Comparison of ENCODE assay signal across 33 cellular contexts in the genomic region with DNA sequence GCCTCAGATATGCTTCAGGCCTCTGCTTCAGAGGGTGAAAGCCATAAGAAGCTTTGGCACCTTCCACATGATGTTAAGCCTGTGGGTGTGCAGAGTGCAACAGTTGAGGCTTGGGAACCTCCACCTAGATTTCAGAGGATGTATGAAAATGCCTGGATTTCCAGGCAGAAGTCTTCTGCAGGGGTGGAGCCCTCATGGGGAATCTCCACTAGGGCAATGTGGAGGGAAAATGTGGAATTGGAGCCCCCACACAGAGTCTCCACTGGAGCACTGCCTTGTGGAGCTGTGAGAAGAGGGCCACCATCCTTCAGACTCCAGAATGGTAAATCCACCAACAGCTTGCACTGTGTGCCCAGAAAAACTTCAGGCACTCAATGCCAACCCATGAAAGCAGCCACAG. TPM values are rescaled to one million over a fixed set of nuclear protein-coding genes. Genes with fewer than 3 reads are reported as not detected.
"Had no signal": no experiment of that assay in that cellular context is flagged by ENCODE, and none has a peak within 500 bp of the region (broad histone marks: within the 10 kb centered on the region; RNA-seq: fewer than 3 reads in every experiment).

No MANE protein-coding gene starts in this region.

- H3K36me3 ChIP-seq: adrenal gland, brain microvascular endothelial cell, breast epithelium had no signal

- H3K4me1 ChIP-seq: adrenal gland, body of pancreas, breast epithelium had no signal

- DNase-seq: activated B cell treated with CpG ODN at 0.5 μM for 24 hours; activated CD4-positive, alpha-beta memory T cell treated with anti-CD3 and anti-CD28 coated beads for 36 hours; activated CD4-positive, alpha-beta T cell treated with anti-CD3 and anti-CD28 coated beads for 4 hours; activated CD4-positive, alpha-beta T cell treated with anti-CD3 and anti-CD28 coated beads, Interleukin-2, amount 10 ng/mL, durations not matched to agents 24 days and 14 days; activated CD4-positive, alpha-beta T cell treated with anti-CD3 and anti-CD28 coated beads, Interleukin-2, amount 50 U/mL, for 1 hour; activated CD4-positive, alpha-beta T cell treated with anti-CD3 and anti-CD28 coated beads, Interleukin-2, amount 50 U/mL, for 4 hours; activated CD4-positive, CD25-positive, alpha-beta regulatory T cell treated with anti-CD3 and anti-CD28 coated beads, Interleukin-2, amount 50 U/mL, for 72 hours; activated CD8-positive, alpha-beta memory T cell treated with anti-CD3 and anti-CD28 coated beads, Interleukin-2, amount 50 U/mL, for 4 hours; activated CD8-positive, alpha-beta T cell treated with anti-CD3 and anti-CD28 coated beads for 36 hours; activated effector memory CD4-positive, alpha-beta T cell treated with anti-CD3 and anti-CD28 coated beads, Interleukin-2, amount 50 U/mL, for 16 hours; activated gamma-delta T cell treated with Interleukin-2 at 50 U/mL for 16 hours; activated naive CD4-positive, alpha-beta T cell; activated naive CD4-positive, alpha-beta T cell treated with anti-CD3 and anti-CD28 coated beads for 36 hours; activated naive CD4-positive, alpha-beta T cell treated with anti-CD3 and anti-CD28 coated beads, Interleukin-2, amount 50 U/mL, for 16 hours; activated naive CD8-positive, alpha-beta T cell treated with anti-CD3 and anti-CD28 coated beads for 36 hours; activated T-cell treated with anti-CD3 and anti-CD28 coated beads for 4 hours; activated T-cell treated with anti-CD3 and anti-CD28 coated beads, Interleukin-2, amount 50 U/mL, for 1 hour; activated T-cell treated with anti-CD3 and anti-CD28 coated beads, Interleukin-2, amount 50 U/mL, for 4 hours; activated T-cell treated with anti-CD3 and anti-CD28 coated beads, Interleukin-2, amount 50 U/mL, for 72 hours; adrenal gland; amniotic stem cell; aorta; body of pancreas; brain microvascular endothelial cell; central memory CD4-positive, alpha-beta T cell; T-cell; T-helper 2 cell; T-helper 9 cell had no signal

- H3K4me3 ChIP-seq: adrenal gland, body of pancreas, breast epithelium had no signal

- H3K9me3 ChIP-seq: adrenal gland had no signal

- H3K27me3 ChIP-seq: adrenal gland, body of pancreas, brain microvascular endothelial cell, breast epithelium had no signal

- H3K27ac ChIP-seq: adrenal gland, body of pancreas, brain microvascular endothelial cell, breast epithelium, VCaP had no signal

RNA-seq across cellular contexts. Expression of gene TLR10, which starts 35.2 kb away (rescaled TPM):
- total RNA-seq: activated CD4-positive, alpha-beta T cell treated with anti-CD3 and anti-CD28 coated beads, Interleukin-2, amount 10 ng/mL, durations not matched to agents 24 days and 14 days; activated CD8-positive, alpha-beta memory T cell treated with anti-CD3 and anti-CD28 coated beads for 36 hours; activated T-helper 1 cell treated with anti-CD3 and anti-CD28 coated beads, Interleukin-12 subunit alpha, Interleukin-12 subunit beta, Interleukin-2, Interleukin-4 antibody, amounts not matched to agents 30 ng/mL and 10 ng/mL and 1 ng/mL, durations not matched to agents 14 hours and 24 hours and 36 hours; astrocyte had no signal
- polyA plus RNA-seq: aorta had no signal
